In genomic region chr16:10791048-10791447, GRCh38 we compare ENCODE assay signal across 24 cellular contexts. TPM values are rescaled to one million over a fixed set of nuclear protein-coding genes. Genes with fewer than 3 reads are reported as not detected.
DNase-seq lines count a peak whose midpoint lies in the region; ATAC-seq, FAIRE-seq and TF ChIP-seq lines count a peak whose summit lies in the region.
"Had no signal": no experiment of that assay in that cellular context is flagged by ENCODE, and none has a peak within 500 bp of the region (broad histone marks: within the 10 kb centered on the region; RNA-seq: fewer than 3 reads in every experiment).

No MANE protein-coding gene starts in this region.

- FAIRE-seq in GM12891 (lab: Jason Lieb, UNC) (peak; percentile 73), GM19239 (lab: Jason Lieb, UNC) (peak; percentile 86)
- FAIRE-seq: endothelial cell of umbilical vein had no signal

- ATAC-seq in HG02870 (IDR thresholded peaks at IDR 0.05; ENCODE audit: unreplicated experiment) (peak; percentile 55), GM18909 (IDR thresholded peaks at IDR 0.05; ENCODE audit: poor library complexity, unreplicated experiment) (no peak)
- ATAC-seq: HCT116, psoas muscle had no signal

- no peak for TF ChIP-seq POLR2A in GM12891 (IDR thresholded peaks at IDR 0.05; ENCODE audit: low read depth, low read length)

- DNase-seq in GM12891 (ENCODE audit: insufficient read length, low spot score) (no peak), GM19239 (ENCODE audit: insufficient read length, low spot score) (no peak), germinal center (ENCODE audit: low spot score) (peak; percentile 59), EL (no peak), mesenteric fat pad (ENCODE audit: low spot score) (no peak), AG08395 (ENCODE audit: low spot score) (no peak)
- DNase-seq: activated CD4-positive, alpha-beta T cell treated with anti-CD3 and anti-CD28 coated beads, Interleukin-2, amount 10 ng/mL, durations not matched to agents 24 days and 14 days; CD4-positive, CD25-positive, alpha-beta regulatory T cell; central memory CD4-positive, alpha-beta T cell; DMS153; kidney glomerular epithelial cell; MM.1S; NCI-H1436; NCI-H2107; PC-9; psoas muscle had no signal

TF ChIP-seq in GM12891, 5 proteins besides CTCF, POLR2A, EP300 and RAD21:
- TF ChIP-seq SPI1 (IDR thresholded peaks at IDR 0.05; ENCODE audit: low read depth, low read length): no peak
- no peak for TF ChIP-seq PAX5 (IDR thresholded peaks at IDR 0.05; ENCODE audit: insufficient read depth, low read length, severe bottlenecking)
- TF ChIP-seq TAF1 (IDR thresholded peaks at IDR 0.05; ENCODE audit: low read depth, low read length): no peak
- no peak for TF ChIP-seq POLR2AphosphoS5 (IDR thresholded peaks at IDR 0.05; ENCODE audit: low read depth, low read length)
- TF ChIP-seq POU2F2 (IDR thresholded peaks at IDR 0.05; ENCODE audit: low read depth, low read length): no peak

RNA-seq across cellular contexts. Expression of gene TVP23A, which starts 27.5 kb away (rescaled TPM):
- 3.5 TPM for polyA plus RNA-seq in GM12891 (2012; ENCODE audit: low read depth, missing spikeins)
- total RNA-seq in mesenteric fat pad: 0.45 TPM
- total RNA-seq: activated CD4-positive, alpha-beta T cell treated with anti-CD3 and anti-CD28 coated beads, Interleukin-2, amount 10 ng/mL, durations not matched to agents 24 days and 14 days; ascending aorta; dermis microvascular lymphatic vessel endothelial cell; endothelial cell of umbilical vein; NCI-H460; PC-9 had no signal
- polyA plus RNA-seq: AG04450; CD4-positive, CD25-positive, alpha-beta regulatory T cell; endothelial cell of umbilical vein had no signal

RNA-seq across cellular contexts. Expression of gene NUBP1, which starts 47.4 kb away (rescaled TPM):
- polyA plus RNA-seq in GM12891 (2012; ENCODE audit: low read depth, missing spikeins): 51.9 TPM
- total RNA-seq in mesenteric fat pad: 32.9 TPM
